Comparison of ENCODE assay signal across 17 cellular contexts in the genomic region with DNA sequence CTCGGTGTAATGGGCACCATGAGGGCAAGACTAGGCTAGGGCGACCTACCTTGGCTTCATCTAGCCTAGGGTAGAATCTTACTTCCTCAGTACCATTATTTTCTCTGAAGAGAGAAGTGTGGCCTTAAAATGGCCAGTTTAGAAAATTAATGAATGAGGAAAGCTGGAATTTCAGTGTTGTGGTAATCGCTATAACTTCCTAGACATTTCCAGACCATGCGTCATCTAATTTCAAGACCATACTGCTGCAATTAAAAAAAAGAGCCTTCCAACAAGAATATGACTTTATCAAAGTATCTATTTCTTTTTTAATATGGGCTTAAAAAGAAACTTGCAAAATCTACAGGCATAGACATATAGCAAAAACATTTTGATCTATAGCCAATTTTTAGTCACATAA.
"Had no signal": no experiment of that assay in that cellular context is flagged by ENCODE, and none has a peak within 500 bp of the region (broad histone marks: within the 10 kb centered on the region; RNA-seq: fewer than 3 reads in every experiment).

No MANE protein-coding gene starts in this region.

- H3K9me3 ChIP-seq: esophagus squamous epithelium, gastroesophageal sphincter, testis, tibial nerve had no signal

- H3K4me1 ChIP-seq: esophagus squamous epithelium, gastroesophageal sphincter had no signal

- DNase-seq: cortex of kidney; effector memory CD8-positive, alpha-beta T cell; esophagus squamous epithelium; foreskin fibroblast; glutamatergic neuron; islet precursor cell; mammary epithelial cell; naive thymus-derived CD4-positive, alpha-beta T cell; nephron progenitor cell; posterior cingulate gyrus; stimulated activated CD4-positive, alpha-beta T cell treated with anti-CD3 and anti-CD28 coated beads, Interleukin-2, amount 100 ng/mL, for 24 hours; stimulated activated CD4-positive, alpha-beta T cell treated with anti-CD3 and anti-CD28 coated beads, Interleukin-4, amount 100 ng/mL, for 4 hours; stimulated activated naive B cell treated with anti-CD40 and anti-IgM and Interleukin-4, amounts not matched to agents 10 μg/mL and 1 μg/mL and 100 μg/mL, for 72 hours; stimulated activated naive CD8-positive, alpha-beta T cell treated with anti-CD3 and anti-CD28 coated beads, Interleukin-15, amount 100 ng/mL, for 72 hours; testis had no signal

- H3K27ac ChIP-seq: esophagus squamous epithelium, gastroesophageal sphincter, testis, tibial nerve had no signal

- H3K36me3 ChIP-seq: esophagus squamous epithelium, gastroesophageal sphincter, tibial nerve had no signal

- H3K4me3 ChIP-seq: esophagus squamous epithelium, gastroesophageal sphincter, testis, tibial nerve had no signal

- H3K27me3 ChIP-seq: esophagus squamous epithelium, gastroesophageal sphincter, testis, tibial nerve had no signal
